Comparison of ENCODE assay signal across 26 cellular contexts in the genomic region with DNA sequence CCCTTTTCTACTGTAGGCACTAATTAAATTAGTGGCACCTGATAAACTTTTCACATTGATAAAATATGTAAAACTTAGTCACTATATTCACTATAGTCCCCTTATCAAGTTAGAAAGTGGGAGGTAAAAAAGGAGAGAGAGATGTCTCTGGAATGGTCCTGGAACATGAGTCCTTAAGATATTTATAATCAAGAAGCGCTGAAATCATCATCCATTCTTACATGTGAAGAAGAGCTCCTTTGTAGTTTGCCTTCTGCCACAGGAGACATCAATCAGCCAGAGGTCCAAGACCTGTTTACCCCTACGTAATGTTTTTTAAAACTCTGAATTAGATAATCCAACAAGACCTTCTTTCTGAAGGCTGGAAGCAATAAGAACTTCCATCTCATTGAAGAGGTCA.
"Had no signal": no experiment of that assay in that cellular context is flagged by ENCODE, and none has a peak within 500 bp of the region (broad histone marks: within the 10 kb centered on the region; RNA-seq: fewer than 3 reads in every experiment).

No MANE protein-coding gene starts in this region.

- H3K27me3 ChIP-seq: neutrophil, pancreas, right lobe of liver, sigmoid colon, stomach, thyroid gland, tibial nerve, upper lobe of left lung, vagina had no signal

- H3K27ac Mint-ChIP-seq: stimulated activated effector memory CD8-positive, alpha-beta T cell treated with anti-CD3 and anti-CD28 coated beads, Interleukin-12 subunit alpha, Interleukin-12 subunit beta, amount 100 ng/mL, for 72 hours; stimulated activated naive CD8-positive, alpha-beta T cell treated with anti-CD3 and anti-CD28 coated beads, Interleukin-15, Interleukin-2, amounts not matched to agents 100 ng/mL and 50 ng/mL, for 24 hours had no signal

- H3K4me1 ChIP-seq: pancreas, prostate gland, right lobe of liver, sigmoid colon, upper lobe of left lung, vagina had no signal

- H3K9me3 Mint-ChIP-seq: natural killer cell treated with Interleukin-12 subunit alpha and Interleukin-12 subunit beta and Interleukin-15 and Interleukin-18, amount 100 ng/mL, for 72 hours; neural crest cell; stimulated activated effector memory CD8-positive, alpha-beta T cell treated with anti-CD3 and anti-CD28 coated beads, Interleukin-12 subunit alpha, Interleukin-12 subunit beta, amount 100 ng/mL, for 72 hours; stimulated activated naive B cell treated with anti-CD40 and anti-IgM and Interleukin-4, amounts not matched to agents 10 μg/mL and 1 μg/mL and 100 μg/mL, for 72 hours; stimulated activated naive CD8-positive, alpha-beta T cell treated with anti-CD3 and anti-CD28 coated beads, Interleukin-15, Interleukin-2, amounts not matched to agents 100 ng/mL and 50 ng/mL, for 24 hours had no signal

- H3K27me3 Mint-ChIP-seq: natural killer cell treated with Interleukin-12 subunit alpha and Interleukin-12 subunit beta and Interleukin-15 and Interleukin-18, amount 100 ng/mL, for 72 hours; stimulated activated naive B cell treated with anti-CD40 and anti-IgM and Interleukin-4, amounts not matched to agents 10 μg/mL and 1 μg/mL and 100 μg/mL, for 72 hours; stimulated activated naive CD8-positive, alpha-beta T cell treated with anti-CD3 and anti-CD28 coated beads, Interleukin-15, Interleukin-2, amounts not matched to agents 100 ng/mL and 50 ng/mL, for 24 hours had no signal

- ATAC-seq: natural killer cell treated with Interleukin-12 subunit alpha and Interleukin-12 subunit beta and Interleukin-15 and Interleukin-18, amount 100 ng/mL, for 72 hours; pancreas; right cardiac atrium; right lobe of liver; stimulated activated effector memory CD8-positive, alpha-beta T cell treated with anti-CD3 and anti-CD28 coated beads, Interleukin-12 subunit alpha, Interleukin-12 subunit beta, amount 100 ng/mL, for 72 hours; stimulated activated naive B cell treated with anti-CD40 and anti-IgM and Interleukin-4, amounts not matched to agents 10 μg/mL and 1 μg/mL and 100 μg/mL, for 72 hours had no signal

- H3K27ac ChIP-seq: neutrophil, pancreas, prostate gland, right lobe of liver, sigmoid colon, stomach, thoracic aorta, thyroid gland, tibial nerve, upper lobe of left lung, vagina had no signal

- H3K9me3 ChIP-seq: neutrophil, pancreas, prostate gland, right lobe of liver, sigmoid colon, stomach, thoracic aorta, thyroid gland, tibial nerve, upper lobe of left lung, vagina had no signal

- H3K4me1 Mint-ChIP-seq: nephron progenitor cell, neural crest cell had no signal

- H3K36me3 Mint-ChIP-seq: natural killer cell treated with Interleukin-12 subunit alpha and Interleukin-12 subunit beta and Interleukin-15 and Interleukin-18, amount 100 ng/mL, for 72 hours had no signal

- H3K36me3 ChIP-seq: pancreas, prostate gland, sigmoid colon, thoracic aorta, thyroid gland, vagina had no signal

- H3K4me3 Mint-ChIP-seq: natural killer cell treated with Interleukin-12 subunit alpha and Interleukin-12 subunit beta and Interleukin-15 and Interleukin-18, amount 100 ng/mL, for 72 hours; nephron progenitor cell; neural crest cell; stimulated activated effector memory CD8-positive, alpha-beta T cell treated with anti-CD3 and anti-CD28 coated beads, Interleukin-12 subunit alpha, Interleukin-12 subunit beta, amount 100 ng/mL, for 72 hours; stimulated activated naive B cell treated with anti-CD40 and anti-IgM and Interleukin-4, amounts not matched to agents 10 μg/mL and 1 μg/mL and 100 μg/mL, for 72 hours; stimulated activated naive CD8-positive, alpha-beta T cell treated with anti-CD3 and anti-CD28 coated beads, Interleukin-15, Interleukin-2, amounts not matched to agents 100 ng/mL and 50 ng/mL, for 24 hours had no signal

- DNase-seq: nephron progenitor cell; nucleus accumbens; pancreas; right cardiac atrium; right lobe of liver; sigmoid colon; small intestine; stimulated activated CD4-positive, alpha-beta T cell treated with anti-CD3 and anti-CD28 coated beads, Interleukin-15, amount 100 ng/mL, for 24 hours; stimulated activated CD4-positive, alpha-beta T cell treated with anti-CD3 and anti-CD28 coated beads, Interleukin-2, amount 100 ng/mL, for 24 hours; stimulated activated CD4-positive, alpha-beta T cell treated with anti-CD3 and anti-CD28 coated beads, Interleukin-2, amount 100 ng/mL, for 48 hours; stimulated activated CD4-positive, alpha-beta T cell treated with anti-CD3 and anti-CD28 coated beads, Interleukin-4, amount 100 ng/mL, for 24 hours; stimulated activated naive B cell treated with anti-CD40 and anti-IgM and Interleukin-4, amounts not matched to agents 10 μg/mL and 1 μg/mL and 100 μg/mL, for 72 hours; stimulated activated naive CD4-positive, alpha-beta T cell treated with Interleukin-2 at 50 U/mL for 16 hours; stomach; thyroid gland; trophoblast cell; upper lobe of left lung had no signal

- H3K4me3 ChIP-seq: pancreas, prostate gland, right lobe of liver, sigmoid colon, stomach, thoracic aorta, thyroid gland, tibial nerve, upper lobe of left lung, vagina had no signal
